8 cellular contexts compared by ENCODE assay signal in the genomic region with DNA sequence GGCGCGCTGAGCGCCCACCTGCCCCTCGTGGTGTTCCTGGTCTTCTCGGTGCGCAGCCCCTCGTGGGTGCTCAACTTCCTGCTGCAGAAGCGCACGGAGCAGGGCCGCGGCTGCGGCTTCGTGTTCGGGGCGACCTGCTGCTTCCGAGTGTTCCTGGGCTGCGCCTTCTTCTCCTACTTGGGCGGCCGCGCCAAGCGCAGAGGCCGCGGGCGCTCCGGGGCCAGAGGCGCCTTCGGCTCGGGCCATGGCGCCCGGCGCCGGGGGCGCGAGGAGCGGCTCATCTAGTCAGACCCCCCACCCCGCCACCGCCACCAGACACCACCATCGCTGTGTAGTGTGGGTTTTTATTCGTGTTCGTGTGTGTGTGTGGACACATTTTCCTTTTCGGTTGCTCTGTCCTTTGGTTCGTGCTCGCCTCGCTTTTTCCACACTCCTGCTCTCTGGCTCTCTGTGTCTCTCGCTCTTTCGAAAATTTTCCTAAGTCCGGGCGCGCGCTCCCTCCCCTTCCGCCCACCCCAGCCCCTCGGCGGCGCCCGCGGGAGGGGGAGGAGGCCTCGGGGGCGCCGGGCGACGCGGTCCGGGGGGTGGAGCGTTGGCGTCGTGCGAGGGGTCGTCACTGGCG.
DNase-seq lines count a peak whose midpoint lies in the region; ATAC-seq lines count a peak whose summit lies in the region.

No MANE protein-coding gene starts in this region.

- peak overlapping the region; percentile 94 for H3K9ac ChIP-seq in ES-I3 (ENCODE audit: low read depth, low read length)

- peaks cover 20% of the 10 kb centered on the region for H3K4me1 ChIP-seq in ES-I3 (ENCODE audit: insufficient read depth, low read length)

- H3K27ac ChIP-seq in cingulate gyrus (ENCODE audit: low read depth, low read length): peak overlapping the region; percentile 85

- ATAC-seq in HG02840 (IDR thresholded peaks at IDR 0.05; ENCODE audit: low FRiP score, unreplicated experiment): peak; percentile 29

- DNase-seq in NCI-H2196 treated with DMSO at 0.1 percent for 48 hours (lab: John Stamatoyannopoulos, UW; ENCODE audit: unreplicated experiment) (peak; percentile 18), left kidney (ENCODE audit: low read depth, low spot score) (peak; percentile 98), SHP77 treated with DMSO at 0.1 percent for 48 hours (lab: John Stamatoyannopoulos, UW) (no peak)
- DNase-seq in activated CD4-positive, alpha-beta T cell treated with anti-CD3 and anti-CD28 coated beads for 48 hours: peak; percentile 67
- peak; percentile 30 to 45 for DNase-seq in stimulated activated CD4-positive, alpha-beta T cell treated with anti-CD3 and anti-CD28 coated beads, Interleukin-15, amount 100 ng/mL, for 48 hours (ENCODE audit: low read depth in 2 of 2)

- H3K9me3 ChIP-seq in ES-I3 (ENCODE audit: control insufficient read depth, insufficient read depth, low read length): no peaks in the 10 kb centered on the region; the same call in 1 of the 2 replicates

- no peaks in the 10 kb centered on the region for H3K36me3 ChIP-seq in ES-I3 (ENCODE audit: insufficient read depth, low read length)
